ENCODE assay signal across 18 cellular contexts in genomic region chr18:3914833-3915598, GRCh38.
DNase-seq lines count a peak whose midpoint lies in the region; ATAC-seq, FAIRE-seq and TF ChIP-seq lines count a peak whose summit lies in the region.
"Had no signal": no experiment of that assay in that cellular context is flagged by ENCODE, and none has a peak within 500 bp of the region (broad histone marks: within the 10 kb centered on the region; RNA-seq: fewer than 3 reads in every experiment).

No MANE protein-coding gene starts in this region.

- TF ChIP-seq CTCF in GM12878 (IDR thresholded peaks at IDR 0.05 in 2 of 3, conservative IDR thresholded peaks at IDR 0.05 in 1 of 3; ENCODE audit: control insufficient read depth in 2 of 3, extremely low read depth in 1 of 3, insufficient read depth in 1 of 3, low read depth in 3 of 3, low read length in 3 of 3), result no peak
- no peak for TF ChIP-seq CTCF in kidney (IDR thresholded peaks at IDR 0.05; ENCODE audit: borderline replicate concordance, extremely low read depth, insufficient read depth)
- TF ChIP-seq CTCF in left lung (IDR thresholded peaks at IDR 0.05), result no peak

- intact Hi-C loops in GM12878 (cut with micrococcal nuclease; ENCODE audit: unreplicated experiment), result no loop called here
- intact Hi-C loops in kidney (cut with DNase I), result no loop called here
- intact Hi-C loops in left lung (cut with DNase I), result no loop called here

- CTCF ChIA-PET in GM12878 (lab: Yijun Ruan, JAX), result interaction anchor here (0.8 to 2.3 kb wide), 6 partner anchors 9 to 144 kb away, joined by 3 to 6 read pairs (median 3); no protein-coding TSS in a partner anchor

- FAIRE-seq in GM12878 (lab: Jason Lieb, UNC), result no peak
- no peak for FAIRE-seq in kidney (lab: Jason Lieb, UNC)
- FAIRE-seq: G401.6 had no signal

- H2AFZ ChIP-seq in GM12878 (ENCODE audit: control insufficient read depth, low read depth, low read length), result no peak overlapping the region

- H3K27me3 ChIP-seq in GM12878 (replicated peaks in 1 of 2; ENCODE audit: control insufficient read depth in 2 of 2, insufficient read depth in 2 of 2, low read length in 1 of 2) (no peaks in the 10 kb centered on the region), left lung (no peaks in the 10 kb centered on the region)
- H3K27me3 ChIP-seq: esophagus squamous epithelium had no signal

- TF ChIP-seq EP300 in GM12878 (IDR thresholded peaks at IDR 0.05; ENCODE audit: borderline replicate concordance in 1 of 2, control insufficient read depth in 1 of 2, low read depth in 2 of 2, low read length in 2 of 2), result no peak

- 4% methylated on average over 2 of the region's 2 CpGs for WGBS in GM12878 (ENCODE audit: insufficient coverage, insufficient replicate concordance, low lambda C conversion rate, missing lambda C conversion rate)

- DNase-seq in COLO668 (lab: John Stamatoyannopoulos, UW; ENCODE audit: unreplicated experiment) (peak; percentile 63), NCI-H2081 treated with DMSO at 0.1 percent for 48 hours (lab: John Stamatoyannopoulos, UW) (peak; percentile 9), GM12878 (ENCODE audit: low read depth, low spot score) (peak; percentile 11), NCI-H1436 treated with DMSO at 0.1 percent for 48 hours (lab: John Stamatoyannopoulos, UW) (no peak), kidney (no peak), left lung (no peak)
- DNase-seq in activated naive CD4-positive, alpha-beta T cell treated with Interleukin-2 at 50 U/mL for 16 hours, result no peak
- DNase-seq: activated naive CD8-positive, alpha-beta T cell treated with anti-CD3 and anti-CD28 coated beads, Interleukin-2, amount 50 U/mL, for 24 hours; Caco-2; esophagus squamous epithelium; stimulated activated CD4-positive, alpha-beta T cell treated with anti-CD3 and anti-CD28 coated beads, Interleukin-4, amount 100 ng/mL, for 1 hour; substantia nigra had no signal

- no peak for TF ChIP-seq RAD21 in GM12878 (IDR thresholded peaks at IDR 0.05; ENCODE audit: insufficient read depth, low read depth, low read length)

- H3K4me3 ChIP-seq in GM12878 (no peak overlapping the region), kidney (ENCODE audit: low read length in 2 of 2) (no peak overlapping the region), left lung (no peak overlapping the region)
- H3K4me3 ChIP-seq: esophagus squamous epithelium, HAP-1, lung, SJSA1 had no signal

- H3K4me1 ChIP-seq in GM12878 (ENCODE audit: control insufficient read depth, insufficient read depth, low read length), result no peaks in the 10 kb centered on the region
- no peaks in the 10 kb centered on the region for H3K4me1 ChIP-seq in kidney (ENCODE audit: control insufficient read depth in 1 of 2, insufficient read depth in 1 of 2, low read depth in 1 of 2, low read length in 2 of 2)
- no peaks in the 10 kb centered on the region for H3K4me1 ChIP-seq in left lung
- H3K4me1 ChIP-seq: Caco-2, esophagus squamous epithelium, HAP-1, SJSA1 had no signal

- SMC1A ChIA-PET in GM12878 (lab: Charles Lee; ENCODE audit: uncharacterized antibody, unreplicated experiment), result interaction anchor here (0.6 to 2.9 kb wide), 15 partner anchors 9 to 569 kb away, joined by 3 to 17 read pairs (median 4); no protein-coding TSS in a partner anchor

- RAD21 ChIA-PET in GM12878 (lab: Charles Lee; ENCODE audit: unreplicated experiment), result interaction anchor here (0.7 to 2.1 kb wide), 3 partner anchors 9 to 144 kb away, joined by 3 to 8 read pairs (median 6); no protein-coding TSS in a partner anchor

- in situ Hi-C loops in GM12878 (cut with MboI), result no loop called here

- no peak overlapping the region for H3K9ac ChIP-seq in GM12878 (ENCODE audit: control insufficient read depth, insufficient read depth, low read length)
- H3K9ac ChIP-seq in kidney (ENCODE audit: low read length in 2 of 2), result no peak overlapping the region

- H3K9me3 ChIP-seq in GM12878 (replicated peaks; ENCODE audit: control insufficient read depth, insufficient read depth, low read length) (no peaks in the 10 kb centered on the region), kidney (ENCODE audit: control insufficient read depth in 1 of 2, low read length in 2 of 2) (no peaks in the 10 kb centered on the region), left lung (no peaks in the 10 kb centered on the region)
- H3K9me3 ChIP-seq: Caco-2, esophagus squamous epithelium, HAP-1, SJSA1 had no signal

- no peaks in the 10 kb centered on the region for H3K79me2 ChIP-seq in GM12878 (ENCODE audit: control insufficient read depth, insufficient read depth, low read length)

- no peak overlapping the region for H3K27ac ChIP-seq in GM12878 (ENCODE audit: control insufficient read depth, insufficient read depth)
- H3K27ac ChIP-seq in kidney (ENCODE audit: low read depth in 2 of 2, low read length in 2 of 2), result no peak overlapping the region
- no peak overlapping the region for H3K27ac ChIP-seq in left lung
- H3K27ac ChIP-seq: esophagus squamous epithelium, SJSA1 had no signal

- peak; percentile 48 for ATAC-seq in GM18861 (IDR thresholded peaks at IDR 0.05; ENCODE audit: unreplicated experiment)
- ATAC-seq in GM12878, result peak; percentile 86
- no peak for ATAC-seq in left lung
- ATAC-seq: activated naive CD8-positive, alpha-beta T cell treated with anti-CD3 and anti-CD28 coated beads, Interleukin-2, amount 50 U/mL, for 24 hours; natural killer cell treated with Interleukin-12 subunit alpha and Interleukin-12 subunit beta and Interleukin-15 and Interleukin-18, amount 100 ng/mL, for 72 hours had no signal

- no peak for TF ChIP-seq POLR2A in GM12878 (IDR thresholded peaks at IDR 0.05; ENCODE audit: low read depth, low read length)

- no peaks in the 10 kb centered on the region for H4K20me1 ChIP-seq in GM12878 (ENCODE audit: control insufficient read depth, insufficient read depth)

- no TSS peak for BruUV-seq in GM12878 (replicated peaks; lab: Mats Ljungman, UMichigan)

- no peak overlapping the region for H3K4me2 ChIP-seq in GM12878 (ENCODE audit: control insufficient read depth, insufficient read depth)

- POLR2A ChIA-PET in GM12878 (lab: Charles Lee), result interaction anchor here (0.6 to 1.6 kb wide), 5 partner anchors 9 to 144 kb away, joined by 3 to 9 read pairs (median 3); no protein-coding TSS in a partner anchor

- H3K36me3 ChIP-seq in GM12878 (ENCODE audit: control insufficient read depth in 2 of 2, insufficient read depth in 2 of 2, low read length in 1 of 2) (no peaks in the 10 kb centered on the region), kidney (ENCODE audit: control insufficient read depth in 1 of 2, insufficient read depth in 2 of 2, low read length in 2 of 2) (no peaks in the 10 kb centered on the region), left lung (no peaks in the 10 kb centered on the region)
- H3K36me3 ChIP-seq: esophagus squamous epithelium, HAP-1, SJSA1 had no signal

TF ChIP-seq in GM12878, 131 proteins besides CTCF, POLR2A, EP300 and RAD21 (continues in another document):
- no peak for TF ChIP-seq MYB (IDR thresholded peaks at IDR 0.05; ENCODE audit: borderline replicate concordance, low read depth, low read length)
- no peak for TF ChIP-seq GABPA (IDR thresholded peaks at IDR 0.05; ENCODE audit: low read depth)
- TF ChIP-seq SP1 (IDR thresholded peaks at IDR 0.05; ENCODE audit: low read depth, low read length), result no peak
- peak; percentile 57; the same call in 1 of the 2 replicates for TF ChIP-seq MTA2 (IDR thresholded peaks at IDR 0.05; ENCODE audit: low read depth)
- no peak for TF ChIP-seq USF1 (IDR thresholded peaks at IDR 0.05; ENCODE audit: borderline replicate concordance, extremely low read length, insufficient read depth, low read depth, low read length)
- peak; percentile 49; the same call in 1 of the 2 replicates for TF ChIP-seq IKZF1 (conservative IDR thresholded peaks at IDR 0.05)
- TF ChIP-seq IKZF2 (IDR thresholded peaks at IDR 0.05), result peak; percentile 26 to 33; a peak in 2 of 4 replicates
- TF ChIP-seq MEF2B (IDR thresholded peaks at IDR 0.05; ENCODE audit: partially characterized antibody, poor library complexity, severe bottlenecking), result peak; percentile 38
- TF ChIP-seq RB1 (IDR thresholded peaks at IDR 0.05; ENCODE audit: borderline replicate concordance), result no peak
- peak; percentile 49; the same call in 1 of the 2 replicates for TF ChIP-seq TCF12 (IDR thresholded peaks at IDR 0.05; ENCODE audit: low read depth, low read length)
- no peak for TF ChIP-seq JUNB (IDR thresholded peaks at IDR 0.05)
- TF ChIP-seq DPF2 (IDR thresholded peaks at IDR 0.05), result 0 out of 2 replicates have a peak, but pooled peaks have one; percentile 28
- TF ChIP-seq RCOR1 (conservative IDR thresholded peaks at IDR 0.05; ENCODE audit: low read depth, low read length), result no peak
- TF ChIP-seq PKNOX1 (IDR thresholded peaks at IDR 0.05), result peak; percentile 28; the same call in 1 of the 2 replicates
- TF ChIP-seq ATF7 (IDR thresholded peaks at IDR 0.05; ENCODE audit: low read depth), result peak; percentile 62; the same call in 1 of the 2 replicates
- no peak for TF ChIP-seq RFX5 (IDR thresholded peaks at IDR 0.05; ENCODE audit: low read depth, low read length)
- 0 out of 2 replicates have a peak, but pooled peaks have one; percentile 52 for TF ChIP-seq HDGF (IDR thresholded peaks at IDR 0.05)
- TF ChIP-seq HDAC6 (IDR thresholded peaks at IDR 0.05; ENCODE audit: unreplicated experiment), result no peak

Comparison
In these comparisons a context has a peak if more than half of its experiments do, and no peak if none do; other contexts are left out.
1. DNase-seq: peak in COLO668 (single experiment), NCI-H2081 treated with DMSO at 0.1 percent for 48 hours (single experiment) and GM12878 (single experiment); none in NCI-H1436 treated with DMSO at 0.1 percent for 48 hours (single experiment), kidney (single experiment), left lung (0 of 2) and activated naive CD4-positive, alpha-beta T cell treated with Interleukin-2 at 50 U/mL for 16 hours (single experiment).